1 cellular context compared by ENCODE assay signal in the genomic region with DNA sequence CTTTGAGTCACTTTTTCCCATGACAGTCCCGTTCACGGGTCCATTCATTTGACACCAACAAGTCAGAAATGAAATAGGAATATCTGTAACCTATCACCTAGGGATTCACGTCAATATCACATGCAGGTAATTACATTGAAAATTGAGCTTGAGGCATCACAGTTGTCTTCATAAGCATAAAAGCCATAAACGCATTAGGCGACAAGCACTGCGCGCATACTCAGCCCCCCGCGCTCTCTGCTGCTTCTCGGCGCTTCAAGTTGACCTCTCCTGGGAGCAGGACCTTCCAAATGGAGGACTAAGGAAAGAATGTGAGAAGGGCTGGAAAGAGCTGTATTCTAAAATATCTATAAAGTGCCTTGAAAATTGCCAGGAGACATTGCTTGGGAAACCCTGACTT.
TF ChIP-seq lines count a peak whose summit lies in the region.

No MANE protein-coding gene starts in this region.

TF ChIP-seq in SK-N-SH treated with all-trans-retinoic acid at 6 μM for 48 hours, 23 proteins besides CTCF, POLR2A, EP300 and RAD21 (continued from another document):
- TF ChIP-seq ZFP30 (CRISPR knock-in tag; IDR thresholded peaks at IDR 0.05): no peak
- TF ChIP-seq OSR1 (CRISPR knock-in tag; IDR thresholded peaks at IDR 0.05): no peak
- TF ChIP-seq RARB (CRISPR knock-in tag; IDR thresholded peaks at IDR 0.05): no peak
- TF ChIP-seq PPARA (CRISPR knock-in tag; IDR thresholded peaks at IDR 0.05; ENCODE audit: borderline replicate concordance): no peak
- TF ChIP-seq ISL1 (CRISPR knock-in tag; IDR thresholded peaks at IDR 0.05): no peak
- no peak for TF ChIP-seq ZNF8 (CRISPR knock-in tag; IDR thresholded peaks at IDR 0.05)
- no peak for TF ChIP-seq ESRRG (CRISPR knock-in tag; IDR thresholded peaks at IDR 0.05)
- TF ChIP-seq, protein P1, sequence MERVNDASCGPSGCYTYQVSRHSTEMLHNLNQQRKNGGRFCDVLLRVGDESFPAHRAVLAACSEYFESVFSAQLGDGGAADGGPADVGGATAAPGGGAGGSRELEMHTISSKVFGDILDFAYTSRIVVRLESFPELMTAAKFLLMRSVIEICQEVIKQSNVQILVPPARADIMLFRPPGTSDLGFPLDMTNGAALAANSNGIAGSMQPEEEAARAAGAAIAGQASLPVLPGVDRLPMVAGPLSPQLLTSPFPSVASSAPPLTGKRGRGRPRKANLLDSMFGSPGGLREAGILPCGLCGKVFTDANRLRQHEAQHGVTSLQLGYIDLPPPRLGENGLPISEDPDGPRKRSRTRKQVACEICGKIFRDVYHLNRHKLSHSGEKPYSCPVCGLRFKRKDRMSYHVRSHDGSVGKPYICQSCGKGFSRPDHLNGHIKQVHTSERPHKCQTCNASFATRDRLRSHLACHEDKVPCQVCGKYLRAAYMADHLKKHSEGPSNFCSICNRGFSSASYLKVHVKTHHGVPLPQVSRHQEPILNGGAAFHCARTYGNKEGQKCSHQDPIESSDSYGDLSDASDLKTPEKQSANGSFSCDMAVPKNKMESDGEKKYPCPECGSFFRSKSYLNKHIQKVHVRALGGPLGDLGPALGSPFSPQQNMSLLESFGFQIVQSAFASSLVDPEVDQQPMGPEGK (CRISPR knock-in tag; IDR thresholded peaks at IDR 0.05; ENCODE audit: borderline replicate concordance): no peak
- TF ChIP-seq, protein P2, sequence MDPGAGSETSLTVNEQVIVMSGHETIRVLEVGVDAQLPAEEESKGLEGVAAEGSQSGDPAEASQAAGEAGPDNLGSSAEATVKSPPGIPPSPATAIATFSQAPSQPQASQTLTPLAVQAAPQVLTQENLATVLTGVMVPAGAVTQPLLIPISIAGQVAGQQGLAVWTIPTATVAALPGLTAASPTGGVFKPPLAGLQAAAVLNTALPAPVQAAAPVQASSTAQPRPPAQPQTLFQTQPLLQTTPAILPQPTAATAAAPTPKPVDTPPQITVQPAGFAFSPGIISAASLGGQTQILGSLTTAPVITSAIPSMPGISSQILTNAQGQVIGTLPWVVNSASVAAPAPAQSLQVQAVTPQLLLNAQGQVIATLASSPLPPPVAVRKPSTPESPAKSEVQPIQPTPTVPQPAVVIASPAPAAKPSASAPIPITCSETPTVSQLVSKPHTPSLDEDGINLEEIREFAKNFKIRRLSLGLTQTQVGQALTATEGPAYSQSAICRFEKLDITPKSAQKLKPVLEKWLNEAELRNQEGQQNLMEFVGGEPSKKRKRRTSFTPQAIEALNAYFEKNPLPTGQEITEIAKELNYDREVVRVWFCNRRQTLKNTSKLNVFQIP (CRISPR knock-in tag; IDR thresholded peaks at IDR 0.05; ENCODE audit: borderline replicate concordance, low read depth): no peak
- no peak for TF ChIP-seq ZNF70 (CRISPR knock-in tag; IDR thresholded peaks at IDR 0.05)
